18 cellular contexts compared by ENCODE assay signal in the genomic region with DNA sequence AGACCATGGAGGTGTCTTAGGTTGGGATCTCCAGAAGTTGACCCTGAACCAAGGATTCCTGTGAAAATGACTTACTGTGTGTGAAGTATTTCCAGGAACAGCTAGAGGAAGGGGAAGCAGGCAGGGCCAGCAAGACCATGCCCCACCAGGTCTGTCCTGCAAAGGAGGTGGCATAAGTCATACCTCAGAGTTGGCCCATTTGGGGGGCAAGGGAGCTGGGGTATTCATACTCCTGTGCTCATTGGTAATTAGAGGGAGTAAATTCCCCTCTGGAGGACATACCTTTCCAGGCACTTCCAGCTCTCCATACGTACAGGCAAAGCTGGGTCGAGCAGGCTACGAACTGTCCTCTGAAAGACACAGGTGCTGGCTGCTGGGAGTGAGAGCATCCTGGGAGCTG.
DNase-seq lines count a peak whose midpoint lies in the region; ATAC-seq and TF ChIP-seq lines count a peak whose summit lies in the region.
"Had no signal": no experiment of that assay in that cellular context is flagged by ENCODE, and none has a peak within 500 bp of the region (broad histone marks: within the 10 kb centered on the region; RNA-seq: fewer than 3 reads in every experiment).

No MANE protein-coding gene starts in this region.

- BruUV-seq in A673 (replicated peaks; lab: Mats Ljungman, UMichigan) = no TSS peak

- H4K8ac ChIP-seq in neuronal stem cell (ENCODE audit: low read depth, low read length) = no peak overlapping the region
- no peak overlapping the region for H4K8ac ChIP-seq in trophoblast cell (ENCODE audit: low read depth, low read length)

- H3K14ac ChIP-seq in neuronal stem cell (ENCODE audit: low read length) (no peak overlapping the region), trophoblast cell (ENCODE audit: low read length) (no peak overlapping the region)

- no peaks in the 10 kb centered on the region for H3K79me1 ChIP-seq in neuronal stem cell (ENCODE audit: low read depth, low read length)
- no peaks in the 10 kb centered on the region for H3K79me1 ChIP-seq in trophoblast cell (ENCODE audit: low read length)

- H2BK120ac ChIP-seq in neuronal stem cell (ENCODE audit: low read depth, low read length) = no peak overlapping the region
- H2BK120ac ChIP-seq in trophoblast cell (ENCODE audit: insufficient read depth, low read length, poor library complexity) = no peak overlapping the region

- CTCF ChIA-PET in A673 (lab: Charles Lee) = no interaction called here

- H3K9ac ChIP-seq in BLaER1 treated with 17β-estradiol and CSF1 and Interleukin-3, amounts not matched to agents 10 nM and 100 nM = peak overlapping the region in 1 of 11 experiments; percentile 18; a peak in 1 of 22 replicates
- H3K9ac ChIP-seq in neuronal stem cell (ENCODE audit: low read depth, low read length, poor library complexity) (no peak overlapping the region), trophoblast cell (ENCODE audit: low read length) (no peak overlapping the region)

- WGBS in neuronal stem cell (ENCODE audit: extremely low coverage in 2 of 2, insufficient read length in 2 of 2, insufficient replicate concordance in 1 of 2), 2 donors = no CpG with 5 or more reads among the region's 3 CpGs
- no CpG with 5 or more reads among the region's 3 CpGs for WGBS in trophoblast cell (ENCODE audit: extremely low coverage, insufficient coverage, insufficient read length)

- no peaks in the 10 kb centered on the region for H3K36me3 ChIP-seq in BLaER1 treated with 17β-estradiol and CSF1 and Interleukin-3, amounts not matched to agents 10 nM and 100 nM
- H3K36me3 ChIP-seq in neuronal stem cell (replicated peaks in 1 of 2; ENCODE audit: control insufficient read depth in 2 of 2, insufficient read depth in 2 of 2, low read length in 2 of 2) (no peaks in the 10 kb centered on the region), trophoblast cell (ENCODE audit: control insufficient read depth in 1 of 2, insufficient read depth in 2 of 2, low read length in 2 of 2) (no peaks in the 10 kb centered on the region), A673 (ENCODE audit: insufficient read depth, low read length, poor library complexity, severe bottlenecking) (no peaks in the 10 kb centered on the region)
- H3K36me3 ChIP-seq: BE2C had no signal

- H3K4me1 ChIP-seq in BLaER1 treated with 17β-estradiol and CSF1 and Interleukin-3, amounts not matched to agents 10 nM and 100 nM = peaks cover 40 to 73% (median 68%) of the 10 kb centered on the region in 10 experiments
- H3K4me1 ChIP-seq in neuronal stem cell (ENCODE audit: control insufficient read depth in 2 of 2, insufficient read depth in 1 of 2, low read depth in 1 of 2, low read length in 2 of 2) = peaks cover 0 to 2% of the 10 kb centered on the region in 2 donors
- H3K4me1 ChIP-seq in trophoblast cell (ENCODE audit: control insufficient read depth in 1 of 2, insufficient read depth in 2 of 2, low read length in 2 of 2) = no peaks in the 10 kb centered on the region
- H3K4me1 ChIP-seq in A673 (ENCODE audit: insufficient read depth, low read length, poor library complexity, severe bottlenecking) = no peaks in the 10 kb centered on the region
- H3K4me1 ChIP-seq: BE2C had no signal

- intact Hi-C loops in sciatic nerve (cut with DNase I) (loop anchor here (10.0 kb wide), 2 partner anchors 209 to 409 kb away; no protein-coding TSS in a partner anchor), A673 (cut with micrococcal nuclease; ENCODE audit: unreplicated experiment) (loop anchor here (5.0 to 10.0 kb wide), 2 partner anchors 287 to 369 kb away; no protein-coding TSS in a partner anchor)

- H3K23ac ChIP-seq in neuronal stem cell (ENCODE audit: low read depth, low read length, poor library complexity) (peak overlapping the region; percentile 25), trophoblast cell (ENCODE audit: low read length) (no peak overlapping the region)

- peak overlapping the region in 10 of 11 experiments; percentile 2 to 70 (median 46); a peak in 16 of 22 replicates for H3K4me2 ChIP-seq in BLaER1 treated with 17β-estradiol and CSF1 and Interleukin-3, amounts not matched to agents 10 nM and 100 nM
- no peak overlapping the region for H3K4me2 ChIP-seq in neuronal stem cell (ENCODE audit: insufficient read depth, low read length, poor library complexity, severe bottlenecking)
- no peak overlapping the region for H3K4me2 ChIP-seq in trophoblast cell (ENCODE audit: low read length)

- H2AFZ ChIP-seq in neuronal stem cell (ENCODE audit: low read length) = no peak overlapping the region
- H2AFZ ChIP-seq in trophoblast cell (ENCODE audit: insufficient read depth, low read length, poor library complexity) = no peak overlapping the region

- H3K18ac ChIP-seq in neuronal stem cell (ENCODE audit: low read length) (no peak overlapping the region), trophoblast cell (ENCODE audit: low read length) (no peak overlapping the region)

- H2AK5ac ChIP-seq in neuronal stem cell (ENCODE audit: low read depth, low read length) (peak overlapping the region; percentile 32), trophoblast cell (ENCODE audit: low read length) (no peak overlapping the region)

- peak overlapping the region; percentile 2 for H2BK15ac ChIP-seq in neuronal stem cell (ENCODE audit: low read length)

- H4K20me1 ChIP-seq in BLaER1 treated with 17β-estradiol and CSF1 and Interleukin-3, amounts not matched to agents 10 nM and 100 nM = no peaks in the 10 kb centered on the region

- DNase-seq in islet precursor cell (peak; percentile 44), neuronal stem cell (ENCODE audit: low spot score) (no peak), sciatic nerve (ENCODE audit: low spot score) (peak; percentile 22), AG20443 (ENCODE audit: low spot score) (no peak), HT-29 (ENCODE audit: low spot score) (no peak), trophoblast cell (no peak), A673 (ENCODE audit: low spot score) (no peak)
- DNase-seq: 8988T; BE2C; C1 segment of cervical spinal cord; Calu3; CD4-positive, alpha-beta memory T cell; CD4-positive, CD25-positive, alpha-beta regulatory T cell; CD8-positive, alpha-beta memory T cell; COR-L47; DMS79 treated with DMSO at 0.1 percent for 48 hours; GF-D8 had no signal

- H4K91ac ChIP-seq in neuronal stem cell (ENCODE audit: low read depth, low read length, poor library complexity) (no peak overlapping the region), trophoblast cell (ENCODE audit: low read depth, low read length) (no peak overlapping the region)

- no peak overlapping the region for H2BK12ac ChIP-seq in neuronal stem cell (ENCODE audit: low read length)
- H2BK12ac ChIP-seq in trophoblast cell (ENCODE audit: low read length) = no peak overlapping the region

- POLR2A ChIA-PET in A673 (lab: Charles Lee; ENCODE audit: low non-redundant PET) = no interaction called here

- ATAC-seq in sciatic nerve = no peak

- peak overlapping the region in 1 of 11 experiments; percentile 1; a peak in 1 of 22 replicates for H3K27ac ChIP-seq in BLaER1 treated with 17β-estradiol and CSF1 and Interleukin-3, amounts not matched to agents 10 nM and 100 nM
- H3K27ac ChIP-seq in neuronal stem cell (replicated peaks; ENCODE audit: low read length) = no peak overlapping the region
- H3K27ac ChIP-seq in trophoblast cell (ENCODE audit: low read depth, low read length) = no peak overlapping the region
- H3K27ac ChIP-seq in A673 (ENCODE audit: low read depth, low read length, poor library complexity, severe bottlenecking) = no peak overlapping the region

- no peaks in the 10 kb centered on the region for H3K79me2 ChIP-seq in trophoblast cell (ENCODE audit: control insufficient read depth, insufficient read depth, low read length, poor library complexity)

- no peak overlapping the region for H3K4me3 ChIP-seq in BLaER1 treated with 17β-estradiol and CSF1 and Interleukin-3, amounts not matched to agents 10 nM and 100 nM
- H3K4me3 ChIP-seq in neuronal stem cell (ENCODE audit: low read length in 2 of 2) (no peak overlapping the region), trophoblast cell (ENCODE audit: low read depth, low read length) (no peak overlapping the region), A673 (ENCODE audit: low read depth, low read length, poor library complexity, severe bottlenecking) (no peak overlapping the region)

- H3K4ac ChIP-seq in neuronal stem cell (ENCODE audit: low read length) (no peak overlapping the region), trophoblast cell (ENCODE audit: low read depth, low read length) (no peak overlapping the region)

- TF ChIP-seq CTCF in A673 (conservative IDR thresholded peaks at IDR 0.05; ENCODE audit: low read depth, low read length) = no peak

- H3K27me3 ChIP-seq in BLaER1 treated with 17β-estradiol and CSF1 and Interleukin-3, amounts not matched to agents 10 nM and 100 nM = no peaks in the 10 kb centered on the region
- H3K27me3 ChIP-seq in neuronal stem cell (ENCODE audit: control insufficient read depth in 3 of 3, insufficient read depth in 3 of 3, low read depth in 1 of 3, low read length in 3 of 3) (peaks cover 0 to 31% (median 0%) of the 10 kb centered on the region in 3 experiments), trophoblast cell (ENCODE audit: insufficient read depth, low read length) (no peaks in the 10 kb centered on the region), A673 (replicated peaks; ENCODE audit: insufficient read depth, low read depth, low read length, poor library complexity) (no peaks in the 10 kb centered on the region)
- H3K27me3 ChIP-seq: BE2C had no signal

- no peak overlapping the region for H4K12ac ChIP-seq in trophoblast cell (ENCODE audit: low read depth, low read length)

- H3K9me3 ChIP-seq in BLaER1 treated with 17β-estradiol and CSF1 and Interleukin-3, amounts not matched to agents 10 nM and 100 nM (replicated peaks in 1 of 11) = no peaks in the 10 kb centered on the region
- no peaks in the 10 kb centered on the region for H3K9me3 ChIP-seq in neuronal stem cell (replicated peaks in 1 of 2; ENCODE audit: control insufficient read depth in 2 of 2, insufficient read depth in 1 of 2, low read depth in 1 of 2, low read length in 2 of 2)
- H3K9me3 ChIP-seq in trophoblast cell (ENCODE audit: insufficient read depth, low read depth, low read length) = no peaks in the 10 kb centered on the region
- H3K9me3 ChIP-seq in A673 (ENCODE audit: low read depth, low read length, poor library complexity, severe bottlenecking) = no peaks in the 10 kb centered on the region
- H3K9me3 ChIP-seq: BE2C had no signal

- no peak overlapping the region for H2BK5ac ChIP-seq in neuronal stem cell (ENCODE audit: low read length)
- no peak overlapping the region for H2BK5ac ChIP-seq in trophoblast cell (ENCODE audit: low read depth, low read length, poor library complexity)

Comparison
In these comparisons a context has a peak if more than half of its experiments do, and no peak if none do; other contexts are left out.
1. H3K4me2 ChIP-seq: peak in BLaER1 treated with 17β-estradiol and CSF1 and Interleukin-3, amounts not matched to agents 10 nM and 100 nM (10 of 11); none in neuronal stem cell (single experiment) and trophoblast cell (single experiment).
2. DNase-seq: peak in islet precursor cell (single experiment) and sciatic nerve (single experiment); none in neuronal stem cell (single experiment), AG20443 (single experiment), HT-29 (single experiment), trophoblast cell (0 of 2) and A673 (single experiment).